In the genomic region with DNA sequence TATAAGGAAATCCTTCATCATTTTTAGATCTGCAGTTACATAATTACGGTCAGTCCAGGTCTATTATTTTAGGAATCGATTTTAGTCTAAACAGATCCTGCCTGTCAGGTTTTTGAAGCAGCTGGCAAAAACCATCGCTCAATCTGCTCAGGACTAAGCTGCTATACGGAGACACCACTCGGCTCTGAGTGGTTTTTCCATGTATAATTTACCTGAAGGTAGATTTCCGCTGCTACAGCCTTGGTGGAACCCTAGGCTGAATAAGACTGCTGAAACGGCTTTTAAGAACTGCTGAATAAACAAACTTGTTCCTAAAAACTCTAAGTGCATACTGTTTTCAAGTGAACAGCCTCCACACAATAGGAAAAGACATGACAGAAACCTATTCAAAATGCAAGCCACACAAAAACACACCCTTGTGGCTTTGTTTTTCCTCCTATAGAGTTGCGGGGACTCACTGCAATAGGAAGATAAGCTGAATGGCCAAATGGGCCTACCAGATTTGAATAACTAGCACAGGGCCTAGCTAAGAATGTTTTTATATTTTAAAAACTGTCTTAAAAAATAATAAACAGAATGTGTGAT, we compare ENCODE assay signal across 24 cellular contexts.
DNase-seq lines count a peak whose midpoint lies in the region; ATAC-seq lines count a peak whose summit lies in the region.
"Had no signal": no experiment of that assay in that cellular context is flagged by ENCODE, and none has a peak within 500 bp of the region (broad histone marks: within the 10 kb centered on the region; RNA-seq: fewer than 3 reads in every experiment).

No MANE protein-coding gene starts in this region.

- H3K9ac ChIP-seq in mesenchymal stem cell (ENCODE audit: low read length), result no peak overlapping the region
- H3K9ac ChIP-seq: GM23248 had no signal

- H3K36me3 Mint-ChIP-seq in T-helper 17 cell (ENCODE audit: low read depth), result peaks cover 8% of the 10 kb centered on the region
- H3K36me3 Mint-ChIP-seq: activated naive CD8-positive, alpha-beta T cell had no signal

- H3K9me3 ChIP-seq in T-helper 17 cell (ENCODE audit: control insufficient read depth, low read length, poor library complexity, severe bottlenecking), result no peaks in the 10 kb centered on the region
- H3K9me3 ChIP-seq in mesenchymal stem cell (ENCODE audit: control insufficient read depth, low read length), result no peaks in the 10 kb centered on the region
- H3K9me3 ChIP-seq: Caco-2, SJSA1, vagina had no signal

- peak overlapping the region; percentile 28 for H3K27ac ChIP-seq in mesenchymal stem cell (ENCODE audit: low read length, poor library complexity, severe bottlenecking)
- H3K27ac ChIP-seq: brain microvascular endothelial cell, epithelial cell of prostate, GM23248, SJSA1, vagina had no signal

- 89% methylated on average over 8 of the region's 8 CpGs for WGBS in mesenchymal stem cell

- H3K27ac Mint-ChIP-seq in T-helper 17 cell, result peak overlapping the region; percentile 87
- H3K27ac Mint-ChIP-seq: activated naive CD8-positive, alpha-beta T cell had no signal

- peaks cover 18% of the 10 kb centered on the region for H3K4me1 ChIP-seq in mesenchymal stem cell (ENCODE audit: control insufficient read depth, insufficient read depth, low read depth, low read length)

- H2BK5ac ChIP-seq in mesenchymal stem cell (ENCODE audit: low read depth, low read length, poor library complexity, severe bottlenecking), result no peak overlapping the region

- H3K4me2 ChIP-seq in mesenchymal stem cell (ENCODE audit: low read length, poor library complexity, severe bottlenecking), result no peak overlapping the region

- H3K27me3 Mint-ChIP-seq in T-helper 17 cell, result no peaks in the 10 kb centered on the region
- H3K27me3 Mint-ChIP-seq: activated naive CD8-positive, alpha-beta T cell had no signal

- peak; percentile 40 for DNase-seq in NCI-H146 (lab: John Stamatoyannopoulos, UW)
- DNase-seq in NCI-H146 treated with DMSO at 0.1 percent for 48 hours (lab: John Stamatoyannopoulos, UW; ENCODE audit: unreplicated experiment), result no peak
- peak; percentile 29 to 38 for DNase-seq in NCI-H187 (lab: John Stamatoyannopoulos, UW)
- DNase-seq in T-helper 17 cell, result no peak
- DNase-seq in mesenchymal stem cell, result no peak
- DNase-seq in ecto neural progenitor cell (ENCODE audit: low spot score), result no peak
- no peak for DNase-seq in stimulated activated CD4-positive, alpha-beta T cell treated with anti-CD3 and anti-CD28 coated beads, Interleukin-12 subunit alpha, Interleukin-12 subunit beta, amount 100 ng/mL, for 4 hours
- no peak for DNase-seq in HT-29 (ENCODE audit: low spot score)
- DNase-seq: brain microvascular endothelial cell; Caco-2; cortex of kidney; foreskin melanocyte; GM23248; midbrain; NCI-H2171 treated with DMSO at 0.1 percent for 48 hours; small intestine; stimulated activated CD4-positive, alpha-beta T cell treated with anti-CD3 and anti-CD28 coated beads, Interleukin-4, amount 100 ng/mL, for 24 hours; substantia nigra had no signal

- H2BK120ac ChIP-seq in mesenchymal stem cell (ENCODE audit: low read depth, low read length), result no peak overlapping the region

- peaks cover 19 to 73% of the 10 kb centered on the region in 2 experiments for H3K36me3 ChIP-seq in mesenchymal stem cell (ENCODE audit: control insufficient read depth in 1 of 2, insufficient read depth in 2 of 2, low read depth in 1 of 2, low read length in 2 of 2)

- H3K27me3 ChIP-seq in mesenchymal stem cell (ENCODE audit: control insufficient read depth in 1 of 2, insufficient read depth in 1 of 2, low read length in 2 of 2), result no peaks in the 10 kb centered on the region
- H3K27me3 ChIP-seq: brain microvascular endothelial cell, SJSA1, vagina had no signal

- H3K4ac ChIP-seq in mesenchymal stem cell (ENCODE audit: low read depth in 1 of 2, low read length in 2 of 2), result no peak overlapping the region

- H3K18ac ChIP-seq in mesenchymal stem cell (ENCODE audit: low read depth in 1 of 2, low read length in 2 of 2), result no peak overlapping the region

- no peak overlapping the region for H4K8ac ChIP-seq in mesenchymal stem cell (ENCODE audit: low read length)

- H3K4me1 Mint-ChIP-seq in T-helper 17 cell, result peaks cover 20% of the 10 kb centered on the region

- ATAC-seq in T-helper 17 cell, result no peak
- ATAC-seq: activated CD4-positive, CD25-positive, alpha-beta regulatory T cell treated with anti-CD3 and anti-CD28 coated beads, Interleukin-2, amount 50 U/mL, for 24 hours; Panc1 had no signal

- no peak overlapping the region for H3K4me3 Mint-ChIP-seq in T-helper 17 cell
- H3K4me3 Mint-ChIP-seq: activated naive CD8-positive, alpha-beta T cell had no signal

- H4K91ac ChIP-seq in mesenchymal stem cell (ENCODE audit: low read length), result no peak overlapping the region

- peak overlapping the region; percentile 22 for H2AK5ac ChIP-seq in mesenchymal stem cell (ENCODE audit: low read length, severe bottlenecking)

- no peak overlapping the region for H3K23ac ChIP-seq in mesenchymal stem cell (ENCODE audit: low read length in 2 of 2)

- no peak overlapping the region for H2BK12ac ChIP-seq in mesenchymal stem cell (ENCODE audit: low read length in 2 of 2)

- no peak overlapping the region for H3K14ac ChIP-seq in mesenchymal stem cell (ENCODE audit: low read length in 2 of 2)

- no peak overlapping the region for H2BK15ac ChIP-seq in mesenchymal stem cell (ENCODE audit: low read depth, poor library complexity, severe bottlenecking)

- peaks cover 22% of the 10 kb centered on the region for H3K79me1 ChIP-seq in mesenchymal stem cell (replicated peaks; ENCODE audit: low read length, poor library complexity, severe bottlenecking)

- no peak overlapping the region for H3K4me3 ChIP-seq in mesenchymal stem cell (ENCODE audit: insufficient read depth in 1 of 2, low read depth in 1 of 2, low read length in 2 of 2)
- H3K4me3 ChIP-seq: GM23248, SJSA1, vagina had no signal

- no peak overlapping the region for H2AFZ ChIP-seq in mesenchymal stem cell (ENCODE audit: low read depth, low read length)
- H2AFZ ChIP-seq: GM23248 had no signal

Comparison
In these comparisons a context has a peak if more than half of its experiments do, and no peak if none do; other contexts are left out.
1. DNase-seq: peak in NCI-H146 (single experiment) and NCI-H187 (2 of 2); none in NCI-H146 treated with DMSO at 0.1 percent for 48 hours (single experiment), T-helper 17 cell (0 of 3), mesenchymal stem cell (single experiment), ecto neural progenitor cell (single experiment), stimulated activated CD4-positive, alpha-beta T cell treated with anti-CD3 and anti-CD28 coated beads, Interleukin-12 subunit alpha, Interleukin-12 subunit beta, amount 100 ng/mL, for 4 hours (single experiment) and HT-29 (single experiment).